ENCODE assay signal across 22 cellular contexts in the genomic region with DNA sequence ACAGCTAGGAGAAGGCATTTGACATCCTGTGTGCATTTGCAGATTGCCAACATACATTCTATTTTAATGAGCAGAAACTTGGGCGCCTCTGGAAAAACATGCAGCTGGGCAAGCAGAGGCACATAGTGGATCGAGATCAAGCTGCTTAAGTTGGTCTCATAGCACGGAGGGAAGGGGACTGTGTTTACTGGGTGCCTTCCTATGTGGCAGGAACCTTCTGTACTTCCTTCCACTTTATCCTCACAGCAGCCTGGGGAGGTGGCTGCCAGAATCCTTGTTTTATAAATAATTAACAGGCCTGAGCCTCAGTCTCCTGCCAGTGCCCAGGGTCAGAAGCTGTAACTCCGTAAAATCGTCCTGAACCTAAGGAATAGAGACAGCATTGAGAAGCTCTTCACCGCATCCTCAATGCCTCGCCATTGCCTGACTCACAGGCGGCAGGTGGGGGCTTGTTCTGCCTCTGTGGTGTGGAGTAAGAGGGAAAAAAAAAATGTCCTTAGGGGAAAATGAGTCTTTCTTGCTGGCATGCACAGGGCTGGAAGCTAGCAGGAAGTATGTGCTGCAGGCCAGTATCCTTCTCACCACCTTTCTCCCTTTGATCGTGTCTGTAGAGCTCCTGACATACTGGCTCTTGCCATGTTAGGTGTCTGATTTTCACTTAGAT. TPM values are rescaled to one million over a fixed set of nuclear protein-coding genes. Genes with fewer than 3 reads are reported as not detected.
DNase-seq lines count a peak whose midpoint lies in the region; ATAC-seq and TF ChIP-seq lines count a peak whose summit lies in the region.
"Had no signal": no experiment of that assay in that cellular context is flagged by ENCODE, and none has a peak within 500 bp of the region (broad histone marks: within the 10 kb centered on the region; RNA-seq: fewer than 3 reads in every experiment).

No MANE protein-coding gene starts in this region.

- 33 to 41% methylated on average over 9 of the region's 9 CpGs for WGBS in body of pancreas, 2 donors
- 28 to 42% (median 36%) methylated on average over 9 of the region's 9 CpGs for WGBS in stomach, 5 donors

- H3K4me3 ChIP-seq in body of pancreas (no peak overlapping the region), stomach (no peak overlapping the region)
- no peak overlapping the region for H3K4me3 ChIP-seq in CD8-positive, alpha-beta memory T cell (ENCODE audit: low read length)
- H3K4me3 ChIP-seq: GM12878, uterus had no signal

- TF ChIP-seq EP300 in stomach (IDR thresholded peaks at IDR 0.05) = no peak

- no peaks in the 10 kb centered on the region for H3K4me1 Mint-ChIP-seq in T-helper 17 cell
- H3K4me1 Mint-ChIP-seq in CD8-positive, alpha-beta memory T cell = peaks cover 0 to 7% (median 0%) of the 10 kb centered on the region in 3 donors
- H3K4me1 Mint-ChIP-seq: activated CD8-positive, alpha-beta memory T cell treated with anti-CD3 and anti-CD28 coated beads, Interleukin-2, amount 10 ng/mL, durations not matched to agents 7 days and 5 days; stimulated activated memory B cell treated with anti-CD40 and anti-IgM and Interleukin-4, amounts not matched to agents 10 μg/mL and 1 μg/mL and 100 μg/mL, for 72 hours had no signal

- H3K36me3 ChIP-seq in body of pancreas (replicated peaks in 1 of 2; ENCODE audit: insufficient read depth in 1 of 2, low read depth in 2 of 2) = no peaks in the 10 kb centered on the region
- no peaks in the 10 kb centered on the region for H3K36me3 ChIP-seq in stomach
- H3K36me3 ChIP-seq in CD8-positive, alpha-beta memory T cell (ENCODE audit: insufficient read depth, low read length) = no peaks in the 10 kb centered on the region
- H3K36me3 ChIP-seq: BE2C, uterus had no signal

- H3K9me3 Mint-ChIP-seq in CD8-positive, alpha-beta memory T cell = no peaks in the 10 kb centered on the region

- DNase-seq in HPDE6-E6E7 (ENCODE audit: extremely low spot score) (peak; percentile 93), body of pancreas (peak; percentile 35 to 73 (median 66)), left lobe of liver (ENCODE audit: low spot score) (no peak), stomach (peak; percentile 68), T-helper 17 cell (no peak), COR-L47 (lab: John Stamatoyannopoulos, UW) (no peak), nucleus accumbens (lab: John Stamatoyannopoulos, UW) (no peak)
- DNase-seq in CD8-positive, alpha-beta memory T cell = no peak
- DNase-seq: activated CD8-positive, alpha-beta memory T cell treated with anti-CD3 and anti-CD28 coated beads, Interleukin-2, amount 10 ng/mL, durations not matched to agents 7 days and 5 days; activated gamma-delta T cell treated with Interleukin-2 at 50 U/mL for 16 hours; BE2C; dermis blood vessel endothelial cell; KG1; NCI-H1436 treated with DMSO at 0.1 percent for 48 hours; T-helper 1 cell; uterus had no signal

- no peaks in the 10 kb centered on the region for H3K9me3 ChIP-seq in body of pancreas
- H3K9me3 ChIP-seq in stomach = no peaks in the 10 kb centered on the region
- no peaks in the 10 kb centered on the region for H3K9me3 ChIP-seq in T-helper 17 cell (ENCODE audit: control insufficient read depth, low read length, poor library complexity, severe bottlenecking)
- no peaks in the 10 kb centered on the region for H3K9me3 ChIP-seq in CD8-positive, alpha-beta memory T cell (ENCODE audit: low read length)
- H3K9me3 ChIP-seq: BE2C, uterus had no signal

- H3K4me3 Mint-ChIP-seq in T-helper 17 cell = no peak overlapping the region
- H3K4me3 Mint-ChIP-seq in CD8-positive, alpha-beta memory T cell = no peak overlapping the region
- H3K4me3 Mint-ChIP-seq: activated CD8-positive, alpha-beta memory T cell treated with anti-CD3 and anti-CD28 coated beads, Interleukin-2, amount 10 ng/mL, durations not matched to agents 7 days and 5 days; stimulated activated memory B cell treated with anti-CD40 and anti-IgM and Interleukin-4, amounts not matched to agents 10 μg/mL and 1 μg/mL and 100 μg/mL, for 72 hours had no signal

- CTCF ChIA-PET in CD8-positive, alpha-beta memory T cell (lab: Charles Lee) = no interaction called here

- peaks cover 2% of the 10 kb centered on the region for H3K36me3 Mint-ChIP-seq in T-helper 17 cell (ENCODE audit: low read depth)
- no peaks in the 10 kb centered on the region for H3K36me3 Mint-ChIP-seq in CD8-positive, alpha-beta memory T cell
- H3K36me3 Mint-ChIP-seq: activated CD8-positive, alpha-beta memory T cell treated with anti-CD3 and anti-CD28 coated beads, Interleukin-2, amount 10 ng/mL, durations not matched to agents 7 days and 5 days; stimulated activated memory B cell treated with anti-CD40 and anti-IgM and Interleukin-4, amounts not matched to agents 10 μg/mL and 1 μg/mL and 100 μg/mL, for 72 hours had no signal

- TF ChIP-seq CTCF in body of pancreas (IDR thresholded peaks at IDR 0.05) (no peak), stomach (IDR thresholded peaks at IDR 0.05) (no peak)

- H3K27ac ChIP-seq in body of pancreas (peak overlapping the region; percentile 55 to 83 (median 72)), stomach (peak overlapping the region; percentile 54 to 86 (median 77))
- no peak overlapping the region for H3K27ac ChIP-seq in CD8-positive, alpha-beta memory T cell (ENCODE audit: low read depth, low read length)
- H3K27ac ChIP-seq: uterus had no signal

- H3K27me3 ChIP-seq in body of pancreas = no peaks in the 10 kb centered on the region
- peaks cover 0 to 38% (median under 1%) of the 10 kb centered on the region in 3 donors for H3K27me3 ChIP-seq in stomach
- H3K27me3 ChIP-seq in CD8-positive, alpha-beta memory T cell (ENCODE audit: insufficient read depth, low read length, poor library complexity, severe bottlenecking) = peaks cover 11% of the 10 kb centered on the region
- H3K27me3 ChIP-seq: uterus had no signal

- POLR2A ChIA-PET in CD8-positive, alpha-beta memory T cell (lab: Charles Lee) = no interaction called here

- peak in 1 of 3 donors; percentile 20 for TF ChIP-seq POLR2A in body of pancreas (IDR thresholded peaks at IDR 0.05)
- TF ChIP-seq POLR2A in stomach (IDR thresholded peaks at IDR 0.05) = no peak

- peak; percentile 56 for ATAC-seq in body of pancreas
- ATAC-seq in left lobe of liver = peak; percentile 52
- no peak for ATAC-seq in T-helper 17 cell
- ATAC-seq: activated CD4-positive, CD25-positive, alpha-beta regulatory T cell treated with anti-CD3 and anti-CD28 coated beads, Interleukin-2, amount 50 U/mL, for 24 hours; activated CD8-positive, alpha-beta memory T cell treated with anti-CD3 and anti-CD28 coated beads, Interleukin-2, amount 10 ng/mL, durations not matched to agents 7 days and 5 days; GM12878; HCT116; sciatic nerve; stimulated activated memory B cell treated with anti-CD40 and anti-IgM and Interleukin-4, amounts not matched to agents 10 μg/mL and 1 μg/mL and 100 μg/mL, for 72 hours had no signal

- intact Hi-C loops in body of pancreas (cut with DNase I) = loop anchor here (10.0 kb wide), 1 partner anchor 70 kb away; a partner anchor contains a TSS
- intact Hi-C loops in stomach (cut with DNase I; ENCODE audit: low total_unique reads) = no loop called here

- H3K4me1 ChIP-seq in body of pancreas (peaks cover 24% of the 10 kb centered on the region), stomach (peaks cover 18 to 57% (median 40%) of the 10 kb centered on the region in 4 donors)
- H3K4me1 ChIP-seq in CD8-positive, alpha-beta memory T cell (ENCODE audit: insufficient read depth, low read length) = no peaks in the 10 kb centered on the region
- H3K4me1 ChIP-seq: BE2C, uterus had no signal

- peaks cover 70% of the 10 kb centered on the region for H3K27me3 Mint-ChIP-seq in T-helper 17 cell
- H3K27me3 Mint-ChIP-seq in CD8-positive, alpha-beta memory T cell = peaks cover 25 to 61% of the 10 kb centered on the region in 2 donors

- no peak overlapping the region for H3K27ac Mint-ChIP-seq in T-helper 17 cell
- H3K27ac Mint-ChIP-seq in CD8-positive, alpha-beta memory T cell = no peak overlapping the region
- H3K27ac Mint-ChIP-seq: activated CD8-positive, alpha-beta memory T cell treated with anti-CD3 and anti-CD28 coated beads, Interleukin-2, amount 10 ng/mL, durations not matched to agents 7 days and 5 days; stimulated activated memory B cell treated with anti-CD40 and anti-IgM and Interleukin-4, amounts not matched to agents 10 μg/mL and 1 μg/mL and 100 μg/mL, for 72 hours had no signal

RNA-seq across cellular contexts. Expression of a gene that starts 6.2 kb away (rescaled TPM):
- total RNA-seq in body of pancreas (10 to 100 TPM; 10.5 to 15.3 TPM), left lobe of liver (0.05 TPM), stomach (10 to 100 TPM in 2 of 5 donors, 1 to 10 TPM in 3; 2.3 to 20.7 (median 6.4) TPM), T-helper 17 cell (not detected)
- polyA plus RNA-seq in stomach = 1 to 10 TPM in 2 of 3 donors, under 1 TPM in 1; 0.46 to 6.2 (median 1.5) TPM
- not detected for total RNA-seq in CD8-positive, alpha-beta memory T cell
- not detected for polyA plus RNA-seq in CD8-positive, alpha-beta memory T cell
- total RNA-seq: activated CD8-positive, alpha-beta memory T cell treated with anti-CD3 and anti-CD28 coated beads, Interleukin-2, amount 10 ng/mL, durations not matched to agents 7 days and 5 days; dermis blood vessel endothelial cell; GM12878; NCI-H460 had no signal

Comparison
In these comparisons a context has a peak if more than half of its experiments do, and no peak if none do; other contexts are left out.
1. DNase-seq: peak in HPDE6-E6E7 (single experiment), body of pancreas (4 of 4) and stomach (single experiment); none in left lobe of liver (single experiment), T-helper 17 cell (0 of 3), COR-L47 (single experiment), CD8-positive, alpha-beta memory T cell (0 of 5) and nucleus accumbens (0 of 56).